Comparison of ENCODE assay signal across 27 cellular contexts in genomic region chr18:37176307-37176934, GRCh38.
DNase-seq lines count a peak whose midpoint lies in the region; FAIRE-seq and TF ChIP-seq lines count a peak whose summit lies in the region.
"Had no signal": no experiment of that assay in that cellular context is flagged by ENCODE, and none has a peak within 500 bp of the region (broad histone marks: within the 10 kb centered on the region; RNA-seq: fewer than 3 reads in every experiment).

No MANE protein-coding gene starts in this region.

- H3K36me3 ChIP-seq in HUES6 (ENCODE audit: control insufficient read depth, insufficient read depth, low read length): no peaks in the 10 kb centered on the region
- no peaks in the 10 kb centered on the region for H3K36me3 ChIP-seq in brain microvascular endothelial cell (replicated peaks)
- H3K36me3 ChIP-seq: ovary, right lobe of liver, thyroid gland had no signal

- no peaks in the 10 kb centered on the region for H3K9me3 ChIP-seq in HUES6 (ENCODE audit: control insufficient read depth, insufficient read depth, low read depth, low read length)
- H3K9me3 ChIP-seq: heart left ventricle, ovary, right lobe of liver, thyroid gland had no signal

- FAIRE-seq in D721Med (lab: Jason Lieb, UNC): peak; percentile 74
- FAIRE-seq: endothelial cell of umbilical vein had no signal

- no peak overlapping the region for H3K4me3 ChIP-seq in HUES6 (ENCODE audit: low read depth, low read length)
- H3K4me3 ChIP-seq in choroid plexus epithelial cell (ENCODE audit: low read depth, low read length): no peak overlapping the region
- H3K4me3 ChIP-seq in brain microvascular endothelial cell (ENCODE audit: low read depth, low read length): no peak overlapping the region
- H3K4me3 ChIP-seq: heart left ventricle, ovary, right lobe of liver, thyroid gland had no signal

- TF ChIP-seq CTCF in D721Med (IDR thresholded peaks at IDR 0.05; ENCODE audit: insufficient read depth, missing control alignments): no peak
- TF ChIP-seq CTCF in choroid plexus epithelial cell (conservative IDR thresholded peaks at IDR 0.05; ENCODE audit: low read depth, low read length): no peak
- no peak for TF ChIP-seq CTCF in brain microvascular endothelial cell (IDR thresholded peaks at IDR 0.05; ENCODE audit: low read depth, low read length, missing control alignments)

- H3K27ac ChIP-seq in HUES6 (ENCODE audit: low read depth, low read length) (peak overlapping the region; percentile 85), brain microvascular endothelial cell (no peak overlapping the region)
- H3K27ac ChIP-seq: heart left ventricle, ovary, right lobe of liver, thyroid gland, VCaP had no signal

- no peaks in the 10 kb centered on the region for H3K27me3 ChIP-seq in HUES6 (ENCODE audit: control insufficient read depth, insufficient read depth, low read length)
- no peaks in the 10 kb centered on the region for H3K27me3 ChIP-seq in brain microvascular endothelial cell (replicated peaks)
- H3K27me3 ChIP-seq: heart left ventricle, ovary, right lobe of liver, thyroid gland had no signal

- in situ Hi-C loops in brain microvascular endothelial cell (cut with HindIII; ENCODE audit: low pct_ligation_motif_present, low sequenced_read_pairs): no loop called here

- H3K4me1 ChIP-seq in HUES6 (ENCODE audit: control insufficient read depth, insufficient read depth, low read length): peaks cover 26% of the 10 kb centered on the region
- H3K4me1 ChIP-seq: heart left ventricle, right lobe of liver, thyroid gland had no signal

- DNase-seq in D721Med (ENCODE audit: insufficient read length, low spot score) (no peak), choroid plexus epithelial cell (ENCODE audit: low read depth) (peak; percentile 2), kidney tubule cell (ENCODE audit: low spot score) (peak; percentile 42), putamen (ENCODE audit: low spot score) (no peak), cerebellar nuclear complex (lab: John Stamatoyannopoulos, UW) (no peak), DMS153 treated with DMSO at 0.1 percent for 48 hours (lab: John Stamatoyannopoulos, UW; ENCODE audit: unreplicated experiment) (no peak), brain microvascular endothelial cell (no peak)
- DNase-seq: activated CD4-positive, alpha-beta T cell treated with anti-CD3 and anti-CD28 coated beads, Interleukin-2, amount 10 ng/mL, durations not matched to agents 24 days and 14 days; activated naive CD4-positive, alpha-beta T cell treated with Interleukin-2 at 50 U/mL for 16 hours; activated T-cell treated with anti-CD3 and anti-CD28 coated beads, Interleukin-2, amount 50 U/mL, for 72 hours; C1 segment of cervical spinal cord; dermis blood vessel endothelial cell; DMS 273 treated with DMSO at 0.1 percent for 48 hours; GDM1; GOT3; heart left ventricle; immature natural killer cell; KG1; NCI-H1694; NCI-H2171; ovary; right lobe of liver; stimulated activated naive CD8-positive, alpha-beta T cell treated with anti-CD3 and anti-CD28 coated beads, Interleukin-15, amount 100 ng/mL, for 72 hours; thyroid gland had no signal

- no peak overlapping the region for H3K9ac ChIP-seq in HUES6 (ENCODE audit: low read length)

Comparison
In these comparisons a context has a peak if more than half of its experiments do, and no peak if none do; other contexts are left out.
1. DNase-seq: peak in choroid plexus epithelial cell (single experiment) and kidney tubule cell (single experiment); none in D721Med (single experiment), putamen (single experiment), cerebellar nuclear complex (0 of 2), DMS153 treated with DMSO at 0.1 percent for 48 hours (single experiment) and brain microvascular endothelial cell (single experiment).